Comparison of ENCODE assay signal across 24 cellular contexts in genomic region chr7:14673202-14673601, GRCh38.
"Had no signal": no experiment of that assay in that cellular context is flagged by ENCODE, and none has a peak within 500 bp of the region (broad histone marks: within the 10 kb centered on the region; RNA-seq: fewer than 3 reads in every experiment).

No MANE protein-coding gene starts in this region.

- DNase-seq: activated B cell treated with CpG ODN at 0.5 μM for 24 hours; activated CD4-positive, alpha-beta T cell treated with anti-CD3 and anti-CD28 coated beads for 48 hours; activated CD4-positive, alpha-beta T cell treated with anti-CD3 and anti-CD28 coated beads, Interleukin-2, amount 50 U/mL, for 1 hour; activated CD4-positive, alpha-beta T cell treated with anti-CD3 and anti-CD28 coated beads, Interleukin-2, amount 50 U/mL, for 48 hours; activated CD8-positive, alpha-beta memory T cell treated with anti-CD3 and anti-CD28 coated beads for 24 hours; activated CD8-positive, alpha-beta T cell treated with anti-CD3 and anti-CD28 coated beads for 36 hours; activated effector memory CD4-positive, alpha-beta T cell treated with Interleukin-2 at 50 U/mL for 16 hours; activated gamma-delta T cell treated with Interleukin-2 at 50 U/mL for 16 hours; activated naive CD4-positive, alpha-beta T cell treated with anti-CD3 and anti-CD28 coated beads, Interleukin-2, amount 50 U/mL, for 16 hours; activated naive CD4-positive, alpha-beta T cell treated with Interleukin-2 at 50 U/mL for 16 hours; activated T-cell treated with anti-CD3 and anti-CD28 coated beads, Interleukin-2, amount 50 U/mL, for 4 hours; amniotic stem cell; anterior cingulate cortex; brain microvascular endothelial cell; dorsolateral prefrontal cortex; effector memory CD4-positive, alpha-beta T cell; endodermal cell; foreskin fibroblast; head of caudate nucleus; T1000; WERI-Rb-1 had no signal

- ATAC-seq: activated CD4-positive, CD25-positive, alpha-beta regulatory T cell treated with anti-CD3 and anti-CD28 coated beads, Interleukin-2, amount 50 U/mL, for 24 hours; activated CD8-positive, alpha-beta T cell treated with anti-CD3 and anti-CD28 coated beads for 36 hours; activated T-cell treated with anti-CD3 and anti-CD28 coated beads, Interleukin-2, amount 50 U/mL, for 4 hours; activated T-helper 17 cell treated with anti-CD3 and anti-CD28 coated beads, Interleukin-2, amount 50 U/mL, for 72 hours; esophagus mucosa had no signal
